ENCODE assay signal across 23 cellular contexts in genomic region chr1:89704014-89704413, GRCh38.
A peak's percentile ranks its signal among the peaks of the same experiment; 100 is the strongest.
DNase-seq lines count a peak whose midpoint lies in the region; ATAC-seq lines count a peak whose summit lies in the region.
"Had no signal": no experiment of that assay in that cellular context is flagged by ENCODE, and none has a peak within 500 bp of the region (broad histone marks: within the 10 kb centered on the region; RNA-seq: fewer than 3 reads in every experiment).

No MANE protein-coding gene starts in this region.

- no peak overlapping the region for H3K14ac ChIP-seq in trophoblast cell (ENCODE audit: low read length)

- POLR2A ChIA-PET in CD8-positive, alpha-beta memory T cell (lab: Charles Lee): no interaction called here

- H4K8ac ChIP-seq in trophoblast cell (ENCODE audit: low read depth, low read length): no peak overlapping the region

- no peak overlapping the region for H2BK120ac ChIP-seq in trophoblast cell (ENCODE audit: insufficient read depth, low read length, poor library complexity)

- peaks cover 44% of the 10 kb centered on the region for H3K4me1 Mint-ChIP-seq in activated T-cell treated with anti-CD3 and anti-CD28 coated beads, Interleukin-2, amount 50 U/mL, for 72 hours (ENCODE audit: low read depth)
- peaks cover 55% of the 10 kb centered on the region for H3K4me1 Mint-ChIP-seq in activated T-cell treated with anti-CD3 and anti-CD28 coated beads, Interleukin-2, amount 50 U/mL, for 4 hours (ENCODE audit: low read depth)
- H3K4me1 Mint-ChIP-seq in CD8-positive, alpha-beta memory T cell: peaks cover 68 to 84% (median 83%) of the 10 kb centered on the region in 3 donors
- peaks cover 30% of the 10 kb centered on the region for H3K4me1 Mint-ChIP-seq in activated T-helper 17 cell treated with anti-CD3 and anti-CD28 coated beads, Interleukin-2, amount 50 U/mL, for 72 hours

- H3K79me1 ChIP-seq in trophoblast cell (ENCODE audit: low read length): no peaks in the 10 kb centered on the region

- H2BK12ac ChIP-seq in trophoblast cell (ENCODE audit: low read length): no peak overlapping the region

- no peaks in the 10 kb centered on the region for H3K27me3 Mint-ChIP-seq in activated T-cell treated with anti-CD3 and anti-CD28 coated beads, Interleukin-2, amount 50 U/mL, for 72 hours (ENCODE audit: low read depth)
- H3K27me3 Mint-ChIP-seq in activated T-cell treated with anti-CD3 and anti-CD28 coated beads, Interleukin-2, amount 50 U/mL, for 4 hours (ENCODE audit: low read depth): no peaks in the 10 kb centered on the region
- H3K27me3 Mint-ChIP-seq in CD8-positive, alpha-beta memory T cell: no peaks in the 10 kb centered on the region
- H3K27me3 Mint-ChIP-seq in activated T-helper 17 cell treated with anti-CD3 and anti-CD28 coated beads, Interleukin-2, amount 50 U/mL, for 72 hours: no peaks in the 10 kb centered on the region

- H3K9me3 Mint-ChIP-seq in activated T-cell treated with anti-CD3 and anti-CD28 coated beads, Interleukin-2, amount 50 U/mL, for 72 hours: peaks cover 0 to 5% of the 10 kb centered on the region in 2 donors
- H3K9me3 Mint-ChIP-seq in activated T-cell treated with anti-CD3 and anti-CD28 coated beads, Interleukin-2, amount 50 U/mL, for 4 hours: peaks cover 5% of the 10 kb centered on the region
- peaks cover 0 to 1% (median 0%) of the 10 kb centered on the region in 5 donors for H3K9me3 Mint-ChIP-seq in CD8-positive, alpha-beta memory T cell
- H3K9me3 Mint-ChIP-seq in activated T-helper 17 cell treated with anti-CD3 and anti-CD28 coated beads, Interleukin-2, amount 50 U/mL, for 72 hours: no peaks in the 10 kb centered on the region

- no peak overlapping the region for H2BK5ac ChIP-seq in trophoblast cell (ENCODE audit: low read depth, low read length, poor library complexity)

- H3K27ac Mint-ChIP-seq in activated T-cell treated with anti-CD3 and anti-CD28 coated beads, Interleukin-2, amount 50 U/mL, for 72 hours: peak overlapping the region; percentile 44
- peak overlapping the region in 6 of 8 donors; percentile 8 to 72 (median 24) for H3K27ac Mint-ChIP-seq in CD8-positive, alpha-beta memory T cell
- peak overlapping the region; percentile 60 for H3K27ac Mint-ChIP-seq in activated T-helper 17 cell treated with anti-CD3 and anti-CD28 coated beads, Interleukin-2, amount 50 U/mL, for 72 hours
- H3K27ac Mint-ChIP-seq: IgD-negative memory B cell had no signal

- CTCF ChIA-PET in CD8-positive, alpha-beta memory T cell (lab: Charles Lee): no interaction called here

- H3K27me3 ChIP-seq in CD8-positive, alpha-beta memory T cell (ENCODE audit: insufficient read depth, low read length, poor library complexity, severe bottlenecking): no peaks in the 10 kb centered on the region
- H3K27me3 ChIP-seq in trophoblast cell (ENCODE audit: insufficient read depth, low read length): no peaks in the 10 kb centered on the region
- H3K27me3 ChIP-seq: Peyer's patch had no signal

- no peak for DNase-seq in activated T-cell treated with anti-CD3 and anti-CD28 coated beads, Interleukin-2, amount 50 U/mL, for 72 hours
- no peak for DNase-seq in activated T-cell treated with anti-CD3 and anti-CD28 coated beads, Interleukin-2, amount 50 U/mL, for 4 hours
- DNase-seq in CD8-positive, alpha-beta memory T cell: no peak
- no peak for DNase-seq in trophoblast cell
- no peak for DNase-seq in islet precursor cell
- DNase-seq: AML-193, Caco-2, DMS 273 treated with DMSO at 0.1 percent for 48 hours, DMS79 treated with DMSO at 0.1 percent for 48 hours, GM23248, Karpas-422, NCI-H1694 treated with DMSO at 0.1 percent for 48 hours, NCI-H2081 treated with DMSO at 0.1 percent for 48 hours, NCI-H2171 treated with DMSO at 0.1 percent for 48 hours, NCI-H524 treated with DMSO at 0.1 percent for 48 hours, NCI-H82, Peyer's patch had no signal

- peaks cover 25% of the 10 kb centered on the region for H3K4me1 ChIP-seq in CD8-positive, alpha-beta memory T cell (ENCODE audit: insufficient read depth, low read length)
- peaks cover 0 to under 1% of the 10 kb centered on the region in 2 experiments for H3K4me1 ChIP-seq in trophoblast cell (ENCODE audit: control insufficient read depth in 1 of 2, insufficient read depth in 2 of 2, low read length in 2 of 2)
- H3K4me1 ChIP-seq: Caco-2, HAP-1, Peyer's patch had no signal

- no peaks in the 10 kb centered on the region for H3K9me3 ChIP-seq in CD8-positive, alpha-beta memory T cell (ENCODE audit: low read length)
- peaks cover 3% of the 10 kb centered on the region for H3K9me3 ChIP-seq in trophoblast cell (ENCODE audit: insufficient read depth, low read depth, low read length)
- H3K9me3 ChIP-seq: Caco-2, HAP-1, Peyer's patch had no signal

- H3K4ac ChIP-seq in trophoblast cell (ENCODE audit: low read depth, low read length): no peak overlapping the region

- no peak overlapping the region for H4K91ac ChIP-seq in trophoblast cell (ENCODE audit: low read depth, low read length)

- no peak overlapping the region for H3K9ac ChIP-seq in trophoblast cell (ENCODE audit: low read length)
- H3K9ac ChIP-seq: GM23248 had no signal

- no peak for ATAC-seq in activated T-cell treated with anti-CD3 and anti-CD28 coated beads, Interleukin-2, amount 50 U/mL, for 72 hours (replicated peaks in 1 of 2)
- no peak for ATAC-seq in activated T-cell treated with anti-CD3 and anti-CD28 coated beads, Interleukin-2, amount 50 U/mL, for 4 hours
- no peak for ATAC-seq in activated T-helper 17 cell treated with anti-CD3 and anti-CD28 coated beads, Interleukin-2, amount 50 U/mL, for 72 hours (replicated peaks)
- ATAC-seq in HG03045 (IDR thresholded peaks at IDR 0.05; ENCODE audit: unreplicated experiment): no peak
- ATAC-seq: SK-N-SH treated with all-trans-retinoic acid at 6 μM for 48 hours had no signal

- no peak overlapping the region for H2AFZ ChIP-seq in trophoblast cell (ENCODE audit: insufficient read depth, low read length, poor library complexity)
- H2AFZ ChIP-seq: GM23248 had no signal

- H3K23ac ChIP-seq in trophoblast cell (ENCODE audit: low read length): no peak overlapping the region

- H3K36me3 ChIP-seq in CD8-positive, alpha-beta memory T cell (ENCODE audit: insufficient read depth, low read length): peaks cover 3% of the 10 kb centered on the region
- no peaks in the 10 kb centered on the region for H3K36me3 ChIP-seq in trophoblast cell (ENCODE audit: control insufficient read depth in 1 of 2, insufficient read depth in 2 of 2, low read length in 2 of 2)
- H3K36me3 ChIP-seq: HAP-1, Peyer's patch had no signal

- H3K79me2 ChIP-seq in trophoblast cell (ENCODE audit: control insufficient read depth, insufficient read depth, low read length, poor library complexity): no peaks in the 10 kb centered on the region

- H3K36me3 Mint-ChIP-seq in activated T-cell treated with anti-CD3 and anti-CD28 coated beads, Interleukin-2, amount 50 U/mL, for 72 hours (ENCODE audit: insufficient read depth in 2 of 2): peaks cover 12 to 50% of the 10 kb centered on the region in 2 donors
- peaks cover 64% of the 10 kb centered on the region for H3K36me3 Mint-ChIP-seq in activated T-cell treated with anti-CD3 and anti-CD28 coated beads, Interleukin-2, amount 50 U/mL, for 4 hours (ENCODE audit: insufficient read depth)
- H3K36me3 Mint-ChIP-seq in CD8-positive, alpha-beta memory T cell: peaks cover 29 to 55% (median 43%) of the 10 kb centered on the region in 3 donors
- peaks cover 93% of the 10 kb centered on the region for H3K36me3 Mint-ChIP-seq in activated T-helper 17 cell treated with anti-CD3 and anti-CD28 coated beads, Interleukin-2, amount 50 U/mL, for 72 hours (ENCODE audit: low read depth)

- H2AK5ac ChIP-seq in trophoblast cell (ENCODE audit: low read length): no peak overlapping the region

- peak overlapping the region; percentile 19 for H3K4me2 ChIP-seq in trophoblast cell (ENCODE audit: low read length)

- H3K27ac ChIP-seq in CD8-positive, alpha-beta memory T cell (ENCODE audit: low read depth, low read length): no peak overlapping the region
- no peak overlapping the region for H3K27ac ChIP-seq in trophoblast cell (ENCODE audit: low read depth, low read length)
- H3K27ac ChIP-seq: C4-2B, GM23248, Peyer's patch had no signal

- no CpG with 5 or more reads among the region's 2 CpGs for WGBS in trophoblast cell (ENCODE audit: extremely low coverage, insufficient coverage, insufficient read length)

- H3K4me3 Mint-ChIP-seq in activated T-cell treated with anti-CD3 and anti-CD28 coated beads, Interleukin-2, amount 50 U/mL, for 72 hours: no peak overlapping the region
- H3K4me3 Mint-ChIP-seq in activated T-cell treated with anti-CD3 and anti-CD28 coated beads, Interleukin-2, amount 50 U/mL, for 4 hours: no peak overlapping the region
- H3K4me3 Mint-ChIP-seq in CD8-positive, alpha-beta memory T cell: no peak overlapping the region
- no peak overlapping the region for H3K4me3 Mint-ChIP-seq in activated T-helper 17 cell treated with anti-CD3 and anti-CD28 coated beads, Interleukin-2, amount 50 U/mL, for 72 hours
- H3K4me3 Mint-ChIP-seq: IgD-negative memory B cell had no signal

- no peak overlapping the region for H4K12ac ChIP-seq in trophoblast cell (ENCODE audit: low read depth, low read length)

- no peak overlapping the region for H3K18ac ChIP-seq in trophoblast cell (ENCODE audit: low read length)

- no peak overlapping the region for H3K4me3 ChIP-seq in CD8-positive, alpha-beta memory T cell (ENCODE audit: low read length)
- H3K4me3 ChIP-seq in trophoblast cell (ENCODE audit: low read depth, low read length): no peak overlapping the region
- H3K4me3 ChIP-seq: GM23248, HAP-1, Peyer's patch had no signal
